In the genomic region with DNA sequence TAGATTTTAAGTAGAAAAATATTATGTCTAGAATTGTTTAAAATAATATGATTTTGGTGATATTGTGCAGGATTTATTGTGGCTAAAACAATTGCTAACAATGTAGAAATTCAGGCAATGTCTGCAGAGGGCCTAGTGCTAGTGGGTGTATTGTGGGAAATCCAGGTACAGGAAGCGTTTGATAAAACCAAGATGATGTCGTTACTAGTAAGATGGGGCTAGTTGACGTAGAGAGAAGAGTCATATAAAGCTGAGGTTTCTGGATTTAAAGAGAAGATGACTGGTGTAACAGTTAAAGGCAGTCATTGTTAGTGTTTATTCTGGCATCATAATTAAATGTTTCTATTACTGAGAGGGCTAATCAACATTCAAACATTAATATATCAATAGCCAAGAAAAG, we compare ENCODE assay signal across 16 cellular contexts. TPM values are rescaled to one million over a fixed set of nuclear protein-coding genes. Genes with fewer than 3 reads are reported as not detected.
A peak's percentile ranks its signal among the peaks of the same experiment; 100 is the strongest.
DNase-seq lines count a peak whose midpoint lies in the region; ATAC-seq and TF ChIP-seq lines count a peak whose summit lies in the region.
"Had no signal": no experiment of that assay in that cellular context is flagged by ENCODE, and none has a peak within 500 bp of the region (broad histone marks: within the 10 kb centered on the region; RNA-seq: fewer than 3 reads in every experiment).

No MANE protein-coding gene starts in this region.

- H3K4me3 Mint-ChIP-seq in activated naive CD8-positive, alpha-beta T cell treated with anti-CD3 and anti-CD28 coated beads, Interleukin-2, amount 10 ng/mL, durations not matched to agents 7 days and 5 days = no peak overlapping the region
- H3K4me3 Mint-ChIP-seq in activated CD4-positive, alpha-beta T cell treated with anti-CD3 and anti-CD28 coated beads, Interleukin-2, amount 10 ng/mL, durations not matched to agents 7 days and 5 days = no peak overlapping the region

- H3K36me3 Mint-ChIP-seq in activated naive CD8-positive, alpha-beta T cell treated with anti-CD3 and anti-CD28 coated beads, Interleukin-2, amount 10 ng/mL, durations not matched to agents 7 days and 5 days = peaks cover 11% of the 10 kb centered on the region
- peaks cover 12% of the 10 kb centered on the region for H3K36me3 Mint-ChIP-seq in activated CD4-positive, alpha-beta T cell treated with anti-CD3 and anti-CD28 coated beads, Interleukin-2, amount 10 ng/mL, durations not matched to agents 7 days and 5 days (ENCODE audit: low read depth)

- H3K27me3 ChIP-seq in ACC112 (ENCODE audit: insufficient read depth, low read length) = no peaks in the 10 kb centered on the region
- no peaks in the 10 kb centered on the region for H3K27me3 ChIP-seq in GM23248 (replicated peaks; ENCODE audit: insufficient read depth)

- no peak overlapping the region for H3K9ac ChIP-seq in GM23248
- H3K9ac ChIP-seq: KMS-11 had no signal

- ATAC-seq in activated naive CD8-positive, alpha-beta T cell treated with anti-CD3 and anti-CD28 coated beads, Interleukin-2, amount 10 ng/mL, durations not matched to agents 7 days and 5 days (ENCODE audit: low read depth) = peak; percentile 76
- ATAC-seq in HG03521 (IDR thresholded peaks at IDR 0.05; ENCODE audit: unreplicated experiment) = no peak
- ATAC-seq: left colon, Panc1 had no signal

- H2AFZ ChIP-seq in ACC112 (ENCODE audit: low read length, unreplicated experiment) (no peak overlapping the region), GM23248 (no peak overlapping the region)

- H3K27ac ChIP-seq in ACC112 (ENCODE audit: low read depth, low read length) (peak overlapping the region; percentile 26), GM23248 (peak overlapping the region; percentile 21; the same call in 1 of the 2 replicates)
- H3K27ac ChIP-seq: KMS-11 had no signal

- H3K27me3 Mint-ChIP-seq in activated naive CD8-positive, alpha-beta T cell treated with anti-CD3 and anti-CD28 coated beads, Interleukin-2, amount 10 ng/mL, durations not matched to agents 7 days and 5 days = no peaks in the 10 kb centered on the region
- H3K27me3 Mint-ChIP-seq in activated CD4-positive, alpha-beta T cell treated with anti-CD3 and anti-CD28 coated beads, Interleukin-2, amount 10 ng/mL, durations not matched to agents 7 days and 5 days = no peaks in the 10 kb centered on the region

- H3F3A ChIP-seq in GM23248 (ENCODE audit: insufficient read depth) = peaks cover 56% of the 10 kb centered on the region

- peak; percentile 69 for DNase-seq in GM23248
- DNase-seq in activated naive CD8-positive, alpha-beta T cell treated with anti-CD3 and anti-CD28 coated beads, Interleukin-2, amount 10 ng/mL, durations not matched to agents 7 days and 5 days = no peak
- DNase-seq in fibroblast of pulmonary artery (ENCODE audit: low read depth) = peak; percentile 49
- no peak for DNase-seq in stimulated activated CD4-positive, alpha-beta T cell treated with anti-CD3 and anti-CD28 coated beads, Interleukin-4, amount 100 ng/mL, for 24 hours
- no peak for DNase-seq in activated CD4-positive, alpha-beta T cell treated with anti-CD3 and anti-CD28 coated beads, Interleukin-2, amount 10 ng/mL, durations not matched to agents 7 days and 5 days
- no peak for DNase-seq in GM20000 (ENCODE audit: low spot score)
- DNase-seq: activated gamma-delta T cell, cerebellar nuclear complex, left colon, NCI-H1417 treated with DMSO at 0.1 percent for 48 hours, NCI-H510A, substantia nigra had no signal

- in situ Hi-C loops in GM23248 (cut with MboI) = no loop called here

- H3K9me3 Mint-ChIP-seq in activated naive CD8-positive, alpha-beta T cell treated with anti-CD3 and anti-CD28 coated beads, Interleukin-2, amount 10 ng/mL, durations not matched to agents 7 days and 5 days = no peaks in the 10 kb centered on the region
- H3K9me3 Mint-ChIP-seq in activated CD4-positive, alpha-beta T cell treated with anti-CD3 and anti-CD28 coated beads, Interleukin-2, amount 10 ng/mL, durations not matched to agents 7 days and 5 days = no peaks in the 10 kb centered on the region

- peak overlapping the region; percentile 50 for H3K27ac Mint-ChIP-seq in activated naive CD8-positive, alpha-beta T cell treated with anti-CD3 and anti-CD28 coated beads, Interleukin-2, amount 10 ng/mL, durations not matched to agents 7 days and 5 days
- H3K27ac Mint-ChIP-seq in activated CD4-positive, alpha-beta T cell treated with anti-CD3 and anti-CD28 coated beads, Interleukin-2, amount 10 ng/mL, durations not matched to agents 7 days and 5 days = no peak overlapping the region

- CTCF ChIA-PET in activated CD4-positive, alpha-beta T cell treated with anti-CD3 and anti-CD28 coated beads, Interleukin-2, amount 10 ng/mL, durations not matched to agents 7 days and 5 days (lab: Charles Lee) = interaction anchor here (1.0 kb wide), 1 partner anchor 19 kb away, joined by 3 read pairs; no protein-coding TSS in a partner anchor

- no peaks in the 10 kb centered on the region for H3K9me3 ChIP-seq in GM23248 (ENCODE audit: low read depth)

- H3K4me1 ChIP-seq in ACC112 (ENCODE audit: control insufficient read depth, insufficient read depth, low read length, unreplicated experiment) = peaks cover 44% of the 10 kb centered on the region
- H3K4me1 ChIP-seq in GM23248 (ENCODE audit: insufficient read depth) = peaks cover 35% of the 10 kb centered on the region

- H4K20me1 ChIP-seq in GM23248 (ENCODE audit: insufficient read depth) = no peaks in the 10 kb centered on the region

- no peak for TF ChIP-seq CTCF in fibroblast of pulmonary artery (IDR thresholded peaks at IDR 0.05; ENCODE audit: low read length, missing control alignments)
- TF ChIP-seq CTCF in GM20000 (IDR thresholded peaks at IDR 0.05; ENCODE audit: extremely low read depth, missing control alignments) = no peak

- POLR2A ChIA-PET in activated naive CD8-positive, alpha-beta T cell treated with anti-CD3 and anti-CD28 coated beads, Interleukin-2, amount 10 ng/mL, durations not matched to agents 7 days and 5 days (lab: Charles Lee) = no interaction called here
- POLR2A ChIA-PET in activated CD4-positive, alpha-beta T cell treated with anti-CD3 and anti-CD28 coated beads, Interleukin-2, amount 10 ng/mL, durations not matched to agents 7 days and 5 days (lab: Charles Lee) = no interaction called here

- peaks cover 77% of the 10 kb centered on the region for H3K79me2 ChIP-seq in ACC112 (ENCODE audit: control insufficient read depth, insufficient read depth, low read length, unreplicated experiment)
- H3K79me2 ChIP-seq in GM23248 (ENCODE audit: insufficient read depth) = peaks cover 88% of the 10 kb centered on the region

- no peaks in the 10 kb centered on the region for H3K36me3 ChIP-seq in ACC112 (ENCODE audit: insufficient read depth, low read length)
- no peaks in the 10 kb centered on the region for H3K36me3 ChIP-seq in GM23248 (ENCODE audit: low read depth)

- H3K4me3 ChIP-seq in ACC112 (ENCODE audit: low read depth, low read length) (no peak overlapping the region), GM23248 (no peak overlapping the region), fibroblast of pulmonary artery (replicated peaks; ENCODE audit: low read depth, low read length) (no peak overlapping the region)

- H3K4me2 ChIP-seq in GM23248 (ENCODE audit: unreplicated experiment) = peak overlapping the region; percentile 33
- H3K4me2 ChIP-seq: KMS-11 had no signal

- no peaks in the 10 kb centered on the region for H3K9me2 ChIP-seq in GM23248 (ENCODE audit: insufficient read depth)

- H3K4me1 Mint-ChIP-seq in activated naive CD8-positive, alpha-beta T cell treated with anti-CD3 and anti-CD28 coated beads, Interleukin-2, amount 10 ng/mL, durations not matched to agents 7 days and 5 days = peaks cover 32% of the 10 kb centered on the region
- peaks cover 47% of the 10 kb centered on the region for H3K4me1 Mint-ChIP-seq in activated CD4-positive, alpha-beta T cell treated with anti-CD3 and anti-CD28 coated beads, Interleukin-2, amount 10 ng/mL, durations not matched to agents 7 days and 5 days

- WGBS in GM23248 (ENCODE audit: low coverage in 1 of 2, low lambda C conversion rate in 2 of 2, missing lambda C conversion rate in 2 of 2), 2 experiments = 49 to 55% methylated on average over 3 of the region's 3 CpGs

RNA-seq across cellular contexts. Expression of a gene that starts 43.5 kb away (rescaled TPM):
- 29.3 and 43.7 TPM in 2 replicates for total RNA-seq in GM23248 (2014; rRNA removed; shearing (Covaris generic))
- polyA plus RNA-seq in GM23248 (2016; fragmentation: Nextera tagmentation; extraction: Ambion mirVana) = 72.5 and 75.1 TPM in 2 replicates
- 10 to 100 TPM; 31.6 to 37.9 TPM for total RNA-seq in activated naive CD8-positive, alpha-beta T cell treated with anti-CD3 and anti-CD28 coated beads, Interleukin-2, amount 10 ng/mL, durations not matched to agents 7 days and 5 days
- total RNA-seq in activated CD4-positive, alpha-beta T cell treated with anti-CD3 and anti-CD28 coated beads, Interleukin-2, amount 10 ng/mL, durations not matched to agents 7 days and 5 days = 10 to 100 TPM; 36.8 to 38.5 TPM

RNA-seq across cellular contexts. Expression of a gene that starts 43.9 kb away (rescaled TPM):
- total RNA-seq in GM23248 (2014; rRNA removed; shearing (Covaris generic)) = 22.4 and 35.6 TPM in 2 replicates
- 29.1 and 33.4 TPM in 2 replicates for polyA plus RNA-seq in GM23248 (2016; fragmentation: Nextera tagmentation; extraction: Ambion mirVana)
- 10 to 100 TPM; 43.5 to 45.4 TPM for total RNA-seq in activated naive CD8-positive, alpha-beta T cell treated with anti-CD3 and anti-CD28 coated beads, Interleukin-2, amount 10 ng/mL, durations not matched to agents 7 days and 5 days
- total RNA-seq in activated CD4-positive, alpha-beta T cell treated with anti-CD3 and anti-CD28 coated beads, Interleukin-2, amount 10 ng/mL, durations not matched to agents 7 days and 5 days = 10 to 100 TPM; 42.0 to 50.5 TPM

Comparison
In these comparisons a context has a peak if more than half of its experiments do, and no peak if none do; other contexts are left out.
1. DNase-seq: peak in GM23248 (single experiment) and fibroblast of pulmonary artery (single experiment); none in activated naive CD8-positive, alpha-beta T cell treated with anti-CD3 and anti-CD28 coated beads, Interleukin-2, amount 10 ng/mL, durations not matched to agents 7 days and 5 days (single experiment), stimulated activated CD4-positive, alpha-beta T cell treated with anti-CD3 and anti-CD28 coated beads, Interleukin-4, amount 100 ng/mL, for 24 hours (single experiment), activated CD4-positive, alpha-beta T cell treated with anti-CD3 and anti-CD28 coated beads, Interleukin-2, amount 10 ng/mL, durations not matched to agents 7 days and 5 days (single experiment) and GM20000 (single experiment).